ENCODE assay signal across 8 cellular contexts in the genomic region with DNA sequence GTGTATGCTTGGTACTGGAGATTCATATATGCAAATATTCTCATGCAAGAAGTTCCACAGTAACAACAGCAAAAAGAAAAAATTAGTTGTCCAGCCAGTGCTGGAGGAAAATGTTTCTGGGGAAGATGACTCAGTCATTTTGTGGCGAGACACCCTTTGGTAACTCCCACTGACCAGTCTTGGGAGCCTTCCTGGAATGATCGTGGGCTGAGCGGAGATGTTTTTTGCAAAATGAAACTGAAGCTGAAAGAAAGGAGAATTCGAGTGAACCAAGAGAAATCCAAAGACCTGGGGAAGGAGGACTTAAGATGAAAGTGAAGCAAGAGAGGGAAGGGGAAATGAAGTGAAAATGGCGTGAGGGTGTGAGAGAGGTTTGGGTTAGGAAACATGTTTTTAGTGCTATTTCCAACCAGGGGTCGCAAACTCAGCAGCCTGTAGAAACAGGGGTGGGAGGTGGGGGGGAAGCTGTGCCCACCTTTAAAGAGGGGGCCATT. TPM values are rescaled to one million over a fixed set of nuclear protein-coding genes. Genes with fewer than 3 reads are reported as not detected.
A peak's percentile ranks its signal among the peaks of the same experiment; 100 is the strongest.
DNase-seq lines count a peak whose midpoint lies in the region; ATAC-seq, FAIRE-seq and TF ChIP-seq lines count a peak whose summit lies in the region.

No MANE protein-coding gene starts in this region.

- H3K4me3 ChIP-seq in GM06990 (replicated peaks; ENCODE audit: low read depth, low read length): peak overlapping the region; percentile 41
- peak overlapping the region; percentile 65 for H3K4me3 ChIP-seq in thoracic aorta
- H3K4me3 ChIP-seq in GM23338: no peak overlapping the region

- ATAC-seq in thoracic aorta (ENCODE audit: insufficient number of reproducible peaks, low FRiP score, low read depth): peak; percentile 47
- ATAC-seq in GM23338: no peak

- H3K9me3 Mint-ChIP-seq in mesothelial cell of epicardium (no peaks in the 10 kb centered on the region), GM23338 (no peaks in the 10 kb centered on the region)

- 0 out of 2 replicates have a peak, but pooled peaks cover 5% of the 10 kb centered on the region for H4K20me1 ChIP-seq in GM23338 (replicated peaks; ENCODE audit: insufficient read depth)

- H3K4me1 ChIP-seq in thoracic aorta (ENCODE audit: control insufficient read depth in 1 of 2, low read depth in 2 of 2) (peaks cover 36 to 50% of the 10 kb centered on the region in 2 donors), GM23338 (ENCODE audit: insufficient read depth) (peaks cover 14% of the 10 kb centered on the region)

- no peaks in the 10 kb centered on the region for H3K9me2 ChIP-seq in GM23338 (ENCODE audit: insufficient read depth)

- no peaks in the 10 kb centered on the region for H3K36me3 ChIP-seq in GM06990 (ENCODE audit: control insufficient read depth, insufficient read depth, low read length)
- peaks cover 8% of the 10 kb centered on the region for H3K36me3 ChIP-seq in thoracic aorta
- no peaks in the 10 kb centered on the region for H3K36me3 ChIP-seq in GM23338 (ENCODE audit: insufficient read depth)

- no peaks in the 10 kb centered on the region for H3K79me2 ChIP-seq in GM23338 (replicated peaks; ENCODE audit: insufficient read depth)

- H3K27ac Mint-ChIP-seq in mesothelial cell of epicardium (peak overlapping the region; percentile 98), GM23338 (no peak overlapping the region)

- H3K27me3 ChIP-seq in GM06990 (replicated peaks; ENCODE audit: control insufficient read depth, insufficient read depth, low read length): no peaks in the 10 kb centered on the region
- no peaks in the 10 kb centered on the region for H3K27me3 ChIP-seq in thoracic aorta (replicated peaks; ENCODE audit: insufficient read depth)
- H3K27me3 ChIP-seq in GM23338 (ENCODE audit: insufficient read depth): peaks cover 35% of the 10 kb centered on the region

- no peak overlapping the region for H3K4me2 ChIP-seq in GM23338

- peak overlapping the region; percentile 61 for H3K4me3 Mint-ChIP-seq in mesothelial cell of epicardium
- no peak overlapping the region for H3K4me3 Mint-ChIP-seq in GM23338

- no peak for TF ChIP-seq CTCF in GM06990 (IDR thresholded peaks at IDR 0.05; ENCODE audit: insufficient read depth, low read length, poor library complexity, severe bottlenecking)
- no peak for TF ChIP-seq CTCF in mesothelial cell of epicardium (IDR thresholded peaks at IDR 0.05; ENCODE audit: unreplicated experiment)
- no peak for TF ChIP-seq CTCF in thoracic aorta (IDR thresholded peaks at IDR 0.05)
- TF ChIP-seq CTCF in GM23338 (conservative IDR thresholded peaks at IDR 0.05; ENCODE audit: low read depth in 2 of 2): no peak

- peaks cover 6% of the 10 kb centered on the region for H3K36me3 Mint-ChIP-seq in mesothelial cell of epicardium
- H3K36me3 Mint-ChIP-seq in GM23338 (ENCODE audit: low read depth): no peaks in the 10 kb centered on the region; the same call in 2 of the 3 replicates

- FAIRE-seq in RCC 7860 (lab: Jason Lieb, UNC): peak; percentile 91

- DNase-seq in GM06990 (ENCODE audit: extremely low read depth, insufficient read length): peak; percentile 31
- peak; percentile 72 for DNase-seq in RCC 7860 (ENCODE audit: low spot score)
- DNase-seq in caudate nucleus (lab: John Stamatoyannopoulos, UW): peak in 3 of 61 donors; percentile 15 to 50 (median 23)
- DNase-seq in mesothelial cell of epicardium (ENCODE audit: low spot score in 2 of 2, unreplicated experiment in 2 of 2): no peak
- no peak for DNase-seq in thoracic aorta (ENCODE audit: low spot score)
- no peak for DNase-seq in retina
- no peak for DNase-seq in GM23338 (ENCODE audit: low spot score)
- no peak for DNase-seq in NCI-H1417 treated with DMSO at 0.1 percent for 48 hours (lab: John Stamatoyannopoulos, UW)

- no peak overlapping the region for H2AFZ ChIP-seq in GM23338

- H3K27ac ChIP-seq in caudate nucleus (ENCODE audit: low read depth, low read length): peak overlapping the region; percentile 9
- H3K27ac ChIP-seq in thoracic aorta: peak overlapping the region; percentile 64 to 81
- no peak overlapping the region for H3K27ac ChIP-seq in GM23338 (ENCODE audit: low read depth)

- H3K9me3 ChIP-seq in thoracic aorta: no peaks in the 10 kb centered on the region

- H3F3A ChIP-seq in GM23338 (replicated peaks; ENCODE audit: low read depth): no peaks in the 10 kb centered on the region

- H3K27me3 Mint-ChIP-seq in mesothelial cell of epicardium (ENCODE audit: low read depth) (no peaks in the 10 kb centered on the region), GM23338 (ENCODE audit: insufficient read depth, low read depth, poor library complexity) (peaks cover 15% of the 10 kb centered on the region)

- H3K4me1 Mint-ChIP-seq in mesothelial cell of epicardium (peaks cover 41% of the 10 kb centered on the region), GM23338 (peaks cover 13% of the 10 kb centered on the region)

TF ChIP-seq in GM23338, 12 proteins besides CTCF, POLR2A, EP300 and RAD21 (continues in another document):
- TF ChIP-seq EZH2 (IDR thresholded peaks at IDR 0.05; ENCODE audit: low read depth, unreplicated experiment) (no peak), ZNF114 (CRISPR knock-in tag; IDR thresholded peaks at IDR 0.05) (no peak), ZNF462 (CRISPR knock-in tag; IDR thresholded peaks at IDR 0.05) (no peak), NANOG (IDR thresholded peaks at IDR 0.05; ENCODE audit: borderline replicate concordance) (no peak), CREB1 (CRISPR knock-in tag; IDR thresholded peaks at IDR 0.05; ENCODE audit: low read depth) (no peak), POLR2AphosphoS5 (IDR thresholded peaks at IDR 0.05; ENCODE audit: low read depth) (no peak)

RNA-seq across cellular contexts. Expression of gene ITPRIPL2, which starts 5.2 kb away (rescaled TPM):
- total RNA-seq in mesothelial cell of epicardium (39.2 to 40.0 TPM (median 39.3 TPM) in 3 replicates), thoracic aorta (100 to 1,000 TPM; 113 to 118 TPM)
- total RNA-seq in GM23338 (2014; rRNA removed; shearing (Covaris generic)): 5.7 and 8.3 TPM in 2 replicates
- polyA plus RNA-seq in GM23338 (2016; fragmentation: Nextera tagmentation; extraction: Ambion mirVana): 0.94 TPM in 2 replicates

RNA-seq across cellular contexts. Expression of gene SYT17, which starts 49.1 kb away (rescaled TPM):
- total RNA-seq in mesothelial cell of epicardium (7.4 to 8.6 TPM (median 7.5 TPM) in 3 replicates), thoracic aorta (1 to 10 TPM; 1.8 to 1.9 TPM)
- 6.9 and 9.5 TPM in 2 replicates for total RNA-seq in GM23338 (2014; rRNA removed; shearing (Covaris generic))
- polyA plus RNA-seq in GM23338 (2016; fragmentation: Nextera tagmentation; extraction: Ambion mirVana): 5.3 and 6.1 TPM in 2 replicates

RNA-seq across cellular contexts. Expression of gene COQ7, which starts 51.6 kb away (rescaled TPM):
- total RNA-seq in mesothelial cell of epicardium (29.2 to 31.7 TPM (median 31.3 TPM) in 3 replicates), thoracic aorta (10 to 100 TPM; 15.4 to 18.3 TPM)
- 17.4 and 17.9 TPM in 2 replicates for total RNA-seq in GM23338 (2014; rRNA removed; shearing (Covaris generic))
- polyA plus RNA-seq in GM23338 (2016; fragmentation: Nextera tagmentation; extraction: Ambion mirVana): 19.3 and 21.7 TPM in 2 replicates

Comparison
In these comparisons a context has a peak if more than half of its experiments do, and no peak if none do; other contexts are left out.
1. DNase-seq: peak in GM06990 (single experiment) and RCC 7860 (single experiment); none in mesothelial cell of epicardium (0 of 2), thoracic aorta (single experiment), retina (single experiment), GM23338 (single experiment) and NCI-H1417 treated with DMSO at 0.1 percent for 48 hours (single experiment).